ENCODE assay signal across 23 cellular contexts in genomic region chr1:64100791-64101190, GRCh38.
"Had no signal": no experiment of that assay in that cellular context is flagged by ENCODE, and none has a peak within 500 bp of the region (broad histone marks: within the 10 kb centered on the region; RNA-seq: fewer than 3 reads in every experiment).

No MANE protein-coding gene starts in this region.

- H3K9me3 ChIP-seq: gastrocnemius medialis, left ventricle myocardium inferior, tibial nerve had no signal

- H3K4me3 ChIP-seq: gastrocnemius medialis, left ventricle myocardium inferior, spleen, tibial nerve had no signal

- DNase-seq: activated CD4-positive, alpha-beta T cell treated with anti-CD3 and anti-CD28 coated beads, Interleukin-2, amount 10 ng/mL, durations not matched to agents 7 days and 5 days; activated CD4-positive, CD25-positive, alpha-beta regulatory T cell treated with anti-CD3 and anti-CD28 coated beads, Interleukin-2, amount 50 U/mL, for 72 hours; activated CD8-positive, alpha-beta memory T cell treated with anti-CD3 and anti-CD28 coated beads, Interleukin-2, amount 10 ng/mL, durations not matched to agents 7 days and 5 days; activated CD8-positive, alpha-beta T cell treated with anti-CD3 and anti-CD28 coated beads for 36 hours; activated gamma-delta T cell treated with Interleukin-2 at 50 U/mL for 16 hours; activated T-cell treated with anti-CD3 and anti-CD28 coated beads for 4 hours; aorta; cerebellar nuclear complex; effector CD4-positive, alpha-beta T cell; gastrocnemius medialis; hippocampal formation; kidney glomerular epithelial cell; left ventricle myocardium inferior; natural killer cell; occipital lobe; spleen; stimulated activated CD4-positive, alpha-beta T cell treated with anti-CD3 and anti-CD28 coated beads, Interleukin-4, amount 100 ng/mL, for 1 hour; stimulated activated naive CD8-positive, alpha-beta T cell treated with anti-CD3 and anti-CD28 coated beads, Interleukin-15, Interleukin-2, amounts not matched to agents 100 U/mL and 50 U/mL, for 24 hours; T-helper 1 cell; WERI-Rb-1 had no signal

- H3K27ac ChIP-seq: gastrocnemius medialis, left ventricle myocardium inferior, spleen, WERI-Rb-1 had no signal

- H3K27me3 Mint-ChIP-seq: progenitor cell of endocrine pancreas had no signal

- H3K4me3 Mint-ChIP-seq: activated CD4-positive, alpha-beta T cell treated with anti-CD3 and anti-CD28 coated beads, Interleukin-2, amount 10 ng/mL, durations not matched to agents 7 days and 5 days; activated CD8-positive, alpha-beta memory T cell treated with anti-CD3 and anti-CD28 coated beads, Interleukin-2, amount 10 ng/mL, durations not matched to agents 7 days and 5 days; activated CD8-positive, alpha-beta T cell treated with anti-CD3 and anti-CD28 coated beads for 36 hours; activated naive CD4-positive, alpha-beta T cell treated with anti-CD3 and anti-CD28 coated beads, Interleukin-2, amount 50 U/mL, for 24 hours; natural killer cell had no signal

- ATAC-seq: activated CD8-positive, alpha-beta memory T cell treated with anti-CD3 and anti-CD28 coated beads, Interleukin-2, amount 10 ng/mL, durations not matched to agents 7 days and 5 days; activated CD8-positive, alpha-beta T cell treated with anti-CD3 and anti-CD28 coated beads for 36 hours; gastrocnemius medialis; natural killer cell; stimulated activated naive CD8-positive, alpha-beta T cell treated with anti-CD3 and anti-CD28 coated beads, Interleukin-15, Interleukin-2, amounts not matched to agents 100 U/mL and 50 U/mL, for 24 hours had no signal

- H3K27ac Mint-ChIP-seq: activated CD4-positive, alpha-beta T cell treated with anti-CD3 and anti-CD28 coated beads, Interleukin-2, amount 10 ng/mL, durations not matched to agents 7 days and 5 days; activated CD8-positive, alpha-beta memory T cell treated with anti-CD3 and anti-CD28 coated beads, Interleukin-2, amount 10 ng/mL, durations not matched to agents 7 days and 5 days; activated CD8-positive, alpha-beta T cell treated with anti-CD3 and anti-CD28 coated beads for 36 hours; activated naive CD4-positive, alpha-beta T cell treated with anti-CD3 and anti-CD28 coated beads, Interleukin-2, amount 50 U/mL, for 24 hours; natural killer cell; progenitor cell of endocrine pancreas had no signal

- H3K4me1 ChIP-seq: spleen had no signal

- H3K27me3 ChIP-seq: gastrocnemius medialis, spleen, tibial nerve had no signal

- H3K4me1 Mint-ChIP-seq: activated CD4-positive, alpha-beta T cell treated with anti-CD3 and anti-CD28 coated beads, Interleukin-2, amount 10 ng/mL, durations not matched to agents 7 days and 5 days; activated CD8-positive, alpha-beta memory T cell treated with anti-CD3 and anti-CD28 coated beads, Interleukin-2, amount 10 ng/mL, durations not matched to agents 7 days and 5 days; activated naive CD4-positive, alpha-beta T cell treated with anti-CD3 and anti-CD28 coated beads, Interleukin-2, amount 50 U/mL, for 24 hours; natural killer cell had no signal

- H3K9me3 Mint-ChIP-seq: activated CD4-positive, alpha-beta T cell treated with anti-CD3 and anti-CD28 coated beads, Interleukin-2, amount 10 ng/mL, durations not matched to agents 7 days and 5 days; activated CD8-positive, alpha-beta T cell treated with anti-CD3 and anti-CD28 coated beads for 36 hours; activated naive CD4-positive, alpha-beta T cell treated with anti-CD3 and anti-CD28 coated beads, Interleukin-2, amount 50 U/mL, for 24 hours; natural killer cell had no signal

- H3K36me3 Mint-ChIP-seq: activated CD8-positive, alpha-beta memory T cell treated with anti-CD3 and anti-CD28 coated beads, Interleukin-2, amount 10 ng/mL, durations not matched to agents 7 days and 5 days; activated naive CD4-positive, alpha-beta T cell treated with anti-CD3 and anti-CD28 coated beads, Interleukin-2, amount 50 U/mL, for 24 hours; natural killer cell had no signal

- H3K36me3 ChIP-seq: gastrocnemius medialis, left ventricle myocardium inferior, spleen, tibial nerve, WERI-Rb-1 had no signal
